ENCODE assay signal across 16 cellular contexts in the genomic region with DNA sequence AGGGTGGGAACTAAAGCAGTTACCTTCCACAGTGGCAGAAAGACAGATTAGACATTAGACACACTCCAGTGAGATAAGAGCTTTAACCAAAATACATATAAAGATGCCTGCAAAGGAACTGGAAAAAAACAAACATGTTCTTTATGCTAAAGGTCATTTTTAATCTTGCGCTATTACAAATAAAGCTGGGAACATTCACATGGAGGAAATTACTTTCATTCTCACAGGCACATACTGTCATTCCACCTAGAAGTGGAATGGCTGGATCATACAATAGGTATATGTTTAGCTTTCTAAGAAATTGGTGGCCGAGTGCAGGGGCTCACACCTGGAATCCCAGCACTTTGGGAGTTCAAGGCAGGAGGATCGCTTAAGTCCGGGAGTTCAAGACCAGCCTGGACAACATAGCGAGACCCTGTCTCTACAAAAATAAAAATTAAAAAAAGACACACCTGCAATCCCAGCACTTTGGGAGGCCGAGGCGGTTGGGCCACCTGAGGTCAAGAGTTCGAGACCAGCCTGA. TPM values are rescaled to one million over a fixed set of nuclear protein-coding genes. Genes with fewer than 3 reads are reported as not detected.
DNase-seq lines count a peak whose midpoint lies in the region; ATAC-seq and TF ChIP-seq lines count a peak whose summit lies in the region.
"Had no signal": no experiment of that assay in that cellular context is flagged by ENCODE, and none has a peak within 500 bp of the region (broad histone marks: within the 10 kb centered on the region; RNA-seq: fewer than 3 reads in every experiment).

No MANE protein-coding gene starts in this region.

- no peaks in the 10 kb centered on the region for H3K36me3 ChIP-seq in hepatocyte (replicated peaks; ENCODE audit: insufficient read depth, low read depth)
- no peaks in the 10 kb centered on the region for H3K36me3 ChIP-seq in liver (ENCODE audit: control insufficient read depth in 4 of 4, insufficient read depth in 3 of 4, low read depth in 1 of 4, low read length in 3 of 4)
- no peaks in the 10 kb centered on the region for H3K36me3 ChIP-seq in parathyroid adenoma (ENCODE audit: control insufficient read depth, insufficient read depth, low read length)
- H3K36me3 ChIP-seq in thyroid gland: no peaks in the 10 kb centered on the region
- H3K36me3 ChIP-seq: BE2C had no signal

- 88% methylated on average over 8 of the region's 8 CpGs for WGBS in hepatocyte (ENCODE audit: low lambda C conversion rate, missing lambda C conversion rate)
- WGBS in liver: 75% methylated on average over 8 of the region's 8 CpGs
- WGBS in thyroid gland, 2 donors: 93 to 97% methylated on average over 8 of the region's 8 CpGs

- H3K4me3 ChIP-seq in hepatocyte (no peak overlapping the region), liver (ENCODE audit: low read depth in 1 of 3, low read length in 3 of 3) (no peak overlapping the region), parathyroid adenoma (ENCODE audit: low read depth, low read length) (no peak overlapping the region), thyroid gland (replicated peaks in 1 of 3) (no peak overlapping the region)

- no peak for ATAC-seq in HG03571 (IDR thresholded peaks at IDR 0.05; ENCODE audit: unreplicated experiment)

- H3K9me3 ChIP-seq in hepatocyte (ENCODE audit: low read depth) (no peaks in the 10 kb centered on the region), liver (ENCODE audit: control insufficient read depth in 4 of 4, low read length in 3 of 4) (no peaks in the 10 kb centered on the region), parathyroid adenoma (ENCODE audit: control insufficient read depth, low read length) (no peaks in the 10 kb centered on the region), thyroid gland (no peaks in the 10 kb centered on the region)
- H3K9me3 ChIP-seq: BE2C had no signal

- TF ChIP-seq POLR2A in thyroid gland (IDR thresholded peaks at IDR 0.05): no peak

- no peak overlapping the region for H3K9ac ChIP-seq in liver (ENCODE audit: low read depth in 1 of 2, low read length in 2 of 2)
- no peak overlapping the region for H3K9ac ChIP-seq in parathyroid adenoma

- H3K9me2 ChIP-seq in hepatocyte (replicated peaks; ENCODE audit: insufficient read depth): no peaks in the 10 kb centered on the region

- no peaks in the 10 kb centered on the region for H3K79me2 ChIP-seq in hepatocyte
- no peaks in the 10 kb centered on the region for H3K79me2 ChIP-seq in parathyroid adenoma

- intact Hi-C loops in thyroid gland (cut with DNase I): no loop called here

- H3K4me2 ChIP-seq in hepatocyte: peak overlapping the region; percentile 45
- no peak overlapping the region for H3K4me2 ChIP-seq in parathyroid adenoma (ENCODE audit: low read length)

- no peaks in the 10 kb centered on the region for H3K27me3 ChIP-seq in hepatocyte
- H3K27me3 ChIP-seq in liver (ENCODE audit: control insufficient read depth in 4 of 4, insufficient read depth in 4 of 4, low read length in 3 of 4): no peaks in the 10 kb centered on the region
- no peaks in the 10 kb centered on the region for H3K27me3 ChIP-seq in parathyroid adenoma (ENCODE audit: control insufficient read depth, insufficient read depth, low read length)
- no peaks in the 10 kb centered on the region for H3K27me3 ChIP-seq in thyroid gland
- H3K27me3 ChIP-seq: BE2C had no signal

- H3K27ac ChIP-seq in hepatocyte (no peak overlapping the region), liver (ENCODE audit: low read depth in 1 of 2, low read length in 2 of 2) (no peak overlapping the region), parathyroid adenoma (no peak overlapping the region), thyroid gland (peak overlapping the region in 1 of 3 donors; percentile 34)

- no peaks in the 10 kb centered on the region for H4K20me1 ChIP-seq in hepatocyte (ENCODE audit: insufficient read depth, poor library complexity, severe bottlenecking)

- TF ChIP-seq RAD21 in liver (IDR thresholded peaks at IDR 0.05): no peak

- H2AFZ ChIP-seq in hepatocyte (no peak overlapping the region), parathyroid adenoma (peak overlapping the region; percentile 19)

- TF ChIP-seq CTCF in hepatocyte (IDR thresholded peaks at IDR 0.05; ENCODE audit: poor library complexity) (no peak), liver (IDR thresholded peaks at IDR 0.05; ENCODE audit: low read depth, low read length, missing input control) (no peak), parathyroid adenoma (IDR thresholded peaks at IDR 0.05) (no peak), thyroid gland (IDR thresholded peaks at IDR 0.05) (no peak)

- H3K4me1 ChIP-seq in hepatocyte (ENCODE audit: insufficient read depth) (no peaks in the 10 kb centered on the region), liver (ENCODE audit: control insufficient read depth in 4 of 4, insufficient read depth in 4 of 4, low read length in 3 of 4) (peaks cover 0 to 3% (median 0%) of the 10 kb centered on the region in 4 donors), parathyroid adenoma (peaks cover 10% of the 10 kb centered on the region), thyroid gland (peaks cover 4 to 9% of the 10 kb centered on the region in 2 donors)
- H3K4me1 ChIP-seq: BE2C had no signal

- DNase-seq in hepatocyte (ENCODE audit: low spot score): no peak
- DNase-seq in middle frontal gyrus (ENCODE audit: extremely low spot score, low spot score): no peak
- no peak for DNase-seq in thyroid gland
- DNase-seq in HK-2 (ENCODE audit: unreplicated experiment): no peak
- DNase-seq: ACHN; BE2C; C1 segment of cervical spinal cord; CD4-positive, CD25-positive, alpha-beta regulatory T cell; CD8-positive, alpha-beta memory T cell; COR-L47; GDM1; H9; KBM-7 had no signal

TF ChIP-seq in liver, 16 proteins besides CTCF, POLR2A, EP300 and RAD21:
- peak; percentile 78 for TF ChIP-seq SP1 (IDR thresholded peaks at IDR 0.05)
- peak; percentile 47 to 49 for TF ChIP-seq HNF4A (conservative IDR thresholded peaks at IDR 0.05)
- no peak for TF ChIP-seq EGR1 (IDR thresholded peaks at IDR 0.05; ENCODE audit: low read depth in 2 of 2)
- TF ChIP-seq RXRA (IDR thresholded peaks at IDR 0.05): peak; percentile 60 to 64
- TF ChIP-seq, protein P1, sequence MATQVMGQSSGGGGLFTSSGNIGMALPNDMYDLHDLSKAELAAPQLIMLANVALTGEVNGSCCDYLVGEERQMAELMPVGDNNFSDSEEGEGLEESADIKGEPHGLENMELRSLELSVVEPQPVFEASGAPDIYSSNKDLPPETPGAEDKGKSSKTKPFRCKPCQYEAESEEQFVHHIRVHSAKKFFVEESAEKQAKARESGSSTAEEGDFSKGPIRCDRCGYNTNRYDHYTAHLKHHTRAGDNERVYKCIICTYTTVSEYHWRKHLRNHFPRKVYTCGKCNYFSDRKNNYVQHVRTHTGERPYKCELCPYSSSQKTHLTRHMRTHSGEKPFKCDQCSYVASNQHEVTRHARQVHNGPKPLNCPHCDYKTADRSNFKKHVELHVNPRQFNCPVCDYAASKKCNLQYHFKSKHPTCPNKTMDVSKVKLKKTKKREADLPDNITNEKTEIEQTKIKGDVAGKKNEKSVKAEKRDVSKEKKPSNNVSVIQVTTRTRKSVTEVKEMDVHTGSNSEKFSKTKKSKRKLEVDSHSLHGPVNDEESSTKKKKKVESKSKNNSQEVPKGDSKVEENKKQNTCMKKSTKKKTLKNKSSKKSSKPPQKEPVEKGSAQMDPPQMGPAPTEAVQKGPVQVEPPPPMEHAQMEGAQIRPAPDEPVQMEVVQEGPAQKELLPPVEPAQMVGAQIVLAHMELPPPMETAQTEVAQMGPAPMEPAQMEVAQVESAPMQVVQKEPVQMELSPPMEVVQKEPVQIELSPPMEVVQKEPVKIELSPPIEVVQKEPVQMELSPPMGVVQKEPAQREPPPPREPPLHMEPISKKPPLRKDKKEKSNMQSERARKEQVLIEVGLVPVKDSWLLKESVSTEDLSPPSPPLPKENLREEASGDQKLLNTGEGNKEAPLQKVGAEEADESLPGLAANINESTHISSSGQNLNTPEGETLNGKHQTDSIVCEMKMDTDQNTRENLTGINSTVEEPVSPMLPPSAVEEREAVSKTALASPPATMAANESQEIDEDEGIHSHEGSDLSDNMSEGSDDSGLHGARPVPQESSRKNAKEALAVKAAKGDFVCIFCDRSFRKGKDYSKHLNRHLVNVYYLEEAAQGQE (IDR thresholded peaks at IDR 0.05): peak; percentile 15

RNA-seq across cellular contexts. Expression of a gene that starts 41.8 kb away (rescaled TPM):
- total RNA-seq in hepatocyte (11.3 and 16.6 TPM in 2 replicates), liver (1 to 10 TPM; 2.7 to 5.2 TPM), thyroid gland (10 to 100 TPM in 2 of 4 donors, 1 to 10 TPM in 2; 5.3 to 19.9 (median 13.3) TPM)
- polyA plus RNA-seq in hepatocyte (17.6 and 18.3 TPM in 2 replicates), liver (1 to 10 TPM; 3.9 to 6.3 TPM)

RNA-seq across cellular contexts. Expression of a gene that starts 42.0 kb away (rescaled TPM):
- total RNA-seq in hepatocyte (272 TPM in 2 replicates), liver (100 to 1,000 TPM; 134 to 187 TPM), thyroid gland (100 to 1,000 TPM in 3 of 4 donors, 10 to 100 TPM in 1; 48.1 to 166 (median 140) TPM)
- polyA plus RNA-seq in hepatocyte (675 and 755 TPM in 2 replicates), liver (100 to 1,000 TPM; 524 to 900 TPM)
